Comparison of ENCODE assay signal across 2 cellular contexts in the genomic region with DNA sequence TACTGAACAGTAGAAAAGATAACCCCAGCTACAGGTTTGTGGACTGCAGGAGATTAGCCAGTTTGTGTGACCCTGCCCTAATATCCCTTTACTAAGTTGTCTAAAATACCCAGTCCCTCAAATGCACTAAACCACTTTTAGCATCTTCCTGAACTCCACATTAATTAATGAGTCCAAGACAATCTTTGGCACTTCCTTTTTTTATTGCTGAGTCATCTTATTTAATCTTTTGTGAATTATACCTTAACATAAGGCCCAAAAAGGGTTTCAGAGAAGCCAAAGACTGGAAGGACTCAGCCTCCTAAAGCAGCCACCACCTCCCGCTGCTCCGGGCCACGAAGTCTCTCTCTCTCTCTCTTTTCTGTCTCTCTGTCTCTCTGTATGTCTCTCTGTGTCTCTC.
A peak's percentile ranks its signal among the peaks of the same experiment; 100 is the strongest.
TF ChIP-seq lines count a peak whose summit lies in the region.

No MANE protein-coding gene starts in this region.

TF ChIP-seq in HepG2, 621 proteins besides CTCF, POLR2A, EP300 and RAD21:
- TF ChIP-seq MAFK (conservative IDR thresholded peaks at IDR 0.05 in 1 of 2, IDR thresholded peaks at IDR 0.05 in 1 of 2; ENCODE audit: low read length in 2 of 2) (peak; percentile 87 to 97), SALL1 (CRISPR knock-in tag; IDR thresholded peaks at IDR 0.05) (no peak), ZNF878 (CRISPR knock-in tag; IDR thresholded peaks at IDR 0.05) (no peak), ZNF543 (CRISPR knock-in tag; IDR thresholded peaks at IDR 0.05) (no peak), MAFF (IDR thresholded peaks at IDR 0.05; ENCODE audit: low read depth, low read length) (peak; percentile 94), ZNF891 (CRISPR knock-in tag; IDR thresholded peaks at IDR 0.05) (no peak)
- TF ChIP-seq, protein P1, sequence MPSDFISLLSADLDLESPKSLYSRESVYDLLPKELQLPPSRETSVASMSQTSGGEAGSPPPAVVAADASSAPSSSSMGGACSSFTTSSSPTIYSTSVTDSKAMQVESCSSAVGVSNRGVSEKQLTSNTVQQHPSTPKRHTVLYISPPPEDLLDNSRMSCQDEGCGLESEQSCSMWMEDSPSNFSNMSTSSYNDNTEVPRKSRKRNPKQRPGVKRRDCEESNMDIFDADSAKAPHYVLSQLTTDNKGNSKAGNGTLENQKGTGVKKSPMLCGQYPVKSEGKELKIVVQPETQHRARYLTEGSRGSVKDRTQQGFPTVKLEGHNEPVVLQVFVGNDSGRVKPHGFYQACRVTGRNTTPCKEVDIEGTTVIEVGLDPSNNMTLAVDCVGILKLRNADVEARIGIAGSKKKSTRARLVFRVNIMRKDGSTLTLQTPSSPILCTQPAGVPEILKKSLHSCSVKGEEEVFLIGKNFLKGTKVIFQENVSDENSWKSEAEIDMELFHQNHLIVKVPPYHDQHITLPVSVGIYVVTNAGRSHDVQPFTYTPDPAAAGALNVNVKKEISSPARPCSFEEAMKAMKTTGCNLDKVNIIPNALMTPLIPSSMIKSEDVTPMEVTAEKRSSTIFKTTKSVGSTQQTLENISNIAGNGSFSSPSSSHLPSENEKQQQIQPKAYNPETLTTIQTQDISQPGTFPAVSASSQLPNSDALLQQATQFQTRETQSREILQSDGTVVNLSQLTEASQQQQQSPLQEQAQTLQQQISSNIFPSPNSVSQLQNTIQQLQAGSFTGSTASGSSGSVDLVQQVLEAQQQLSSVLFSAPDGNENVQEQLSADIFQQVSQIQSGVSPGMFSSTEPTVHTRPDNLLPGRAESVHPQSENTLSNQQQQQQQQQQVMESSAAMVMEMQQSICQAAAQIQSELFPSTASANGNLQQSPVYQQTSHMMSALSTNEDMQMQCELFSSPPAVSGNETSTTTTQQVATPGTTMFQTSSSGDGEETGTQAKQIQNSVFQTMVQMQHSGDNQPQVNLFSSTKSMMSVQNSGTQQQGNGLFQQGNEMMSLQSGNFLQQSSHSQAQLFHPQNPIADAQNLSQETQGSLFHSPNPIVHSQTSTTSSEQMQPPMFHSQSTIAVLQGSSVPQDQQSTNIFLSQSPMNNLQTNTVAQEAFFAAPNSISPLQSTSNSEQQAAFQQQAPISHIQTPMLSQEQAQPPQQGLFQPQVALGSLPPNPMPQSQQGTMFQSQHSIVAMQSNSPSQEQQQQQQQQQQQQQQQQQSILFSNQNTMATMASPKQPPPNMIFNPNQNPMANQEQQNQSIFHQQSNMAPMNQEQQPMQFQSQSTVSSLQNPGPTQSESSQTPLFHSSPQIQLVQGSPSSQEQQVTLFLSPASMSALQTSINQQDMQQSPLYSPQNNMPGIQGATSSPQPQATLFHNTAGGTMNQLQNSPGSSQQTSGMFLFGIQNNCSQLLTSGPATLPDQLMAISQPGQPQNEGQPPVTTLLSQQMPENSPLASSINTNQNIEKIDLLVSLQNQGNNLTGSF (CRISPR knock-in tag; IDR thresholded peaks at IDR 0.05), result no peak
- TF ChIP-seq, protein P2, sequence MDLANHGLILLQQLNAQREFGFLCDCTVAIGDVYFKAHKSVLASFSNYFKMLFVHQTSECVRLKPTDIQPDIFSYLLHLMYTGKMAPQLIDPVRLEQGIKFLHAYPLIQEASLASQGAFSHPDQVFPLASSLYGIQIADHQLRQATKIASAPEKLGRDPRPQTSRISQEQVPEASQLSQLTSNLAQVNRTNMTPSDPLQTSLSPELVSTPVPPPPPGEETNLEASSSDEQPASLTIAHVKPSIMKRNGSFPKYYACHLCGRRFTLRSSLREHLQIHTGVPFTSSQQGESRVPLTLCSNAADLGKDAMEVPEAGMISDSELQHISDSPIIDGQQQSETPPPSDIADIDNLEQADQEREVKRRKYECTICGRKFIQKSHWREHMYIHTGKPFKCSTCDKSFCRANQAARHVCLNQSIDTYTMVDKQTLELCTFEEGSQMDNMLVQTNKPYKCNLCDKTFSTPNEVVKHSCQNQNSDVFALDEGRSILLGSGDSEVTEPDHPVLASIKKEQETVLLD (CRISPR knock-in tag; IDR thresholded peaks at IDR 0.05; ENCODE audit: low read depth), result no peak

TF ChIP-seq in K562, 482 proteins besides CTCF, POLR2A, EP300 and RAD21:
- TF ChIP-seq C11orf30 (IDR thresholded peaks at IDR 0.05; ENCODE audit: low read depth) (peak; percentile 94), SRSF7 (optimal IDR thresholded peaks at IDR 0.05; ENCODE audit: low read depth, low read length) (no peak), TBP (optimal IDR thresholded peaks at IDR 0.05; ENCODE audit: low read depth, low read length) (no peak), ZNF316 (IDR thresholded peaks at IDR 0.05) (peak; percentile 97), NCOA1 (IDR thresholded peaks at IDR 0.05; ENCODE audit: low read depth) (no peak), BACH1 (tag; IDR thresholded peaks at IDR 0.05) (peak; percentile 46; the same call in 1 of the 2 replicates), SPI1 (IDR thresholded peaks at IDR 0.05; ENCODE audit: borderline replicate concordance, low read depth, low read length) (peak; percentile 90), ZNF263 (CRISPR knock-in tag; IDR thresholded peaks at IDR 0.05; ENCODE audit: borderline replicate concordance) (no peak), TCF7L2 (IDR thresholded peaks at IDR 0.05; ENCODE audit: low read depth, low read length) (no peak), MAFF (IDR thresholded peaks at IDR 0.05; ENCODE audit: low read length) (peak; percentile 99), NFE2 (IDR thresholded peaks at IDR 0.05; ENCODE audit: low read depth) (peak; percentile 77), MAFG (tag; conservative IDR thresholded peaks at IDR 0.05) (peak; percentile 97), ELF4 (CRISPR knock-in tag; IDR thresholded peaks at IDR 0.05) (no peak), JUND (IDR thresholded peaks at IDR 0.05; ENCODE audit: borderline replicate concordance, low read depth, low read length) (no peak), JUND (tag; IDR thresholded peaks at IDR 0.05; ENCODE audit: borderline replicate concordance, low read depth, low read length) (no peak), ZNF354B (CRISPR knock-in tag; IDR thresholded peaks at IDR 0.05) (no peak), NFE2L1 (tag; IDR thresholded peaks at IDR 0.05; ENCODE audit: borderline replicate concordance, low read depth) (peak; percentile 64; the same call in 1 of the 2 replicates), ZBTB8A (IDR thresholded peaks at IDR 0.05; ENCODE audit: partially characterized antibody) (no peak), MAFK (IDR thresholded peaks at IDR 0.05; ENCODE audit: low read length) (peak; percentile 99), ILK (tag; IDR thresholded peaks at IDR 0.05; ENCODE audit: borderline replicate concordance, low read depth) (no peak), BRCA1 (IDR thresholded peaks at IDR 0.05) (no peak), BRCA1 (CRISPR knock-in tag; IDR thresholded peaks at IDR 0.05) (no peak)
- TF ChIP-seq, protein P3, sequence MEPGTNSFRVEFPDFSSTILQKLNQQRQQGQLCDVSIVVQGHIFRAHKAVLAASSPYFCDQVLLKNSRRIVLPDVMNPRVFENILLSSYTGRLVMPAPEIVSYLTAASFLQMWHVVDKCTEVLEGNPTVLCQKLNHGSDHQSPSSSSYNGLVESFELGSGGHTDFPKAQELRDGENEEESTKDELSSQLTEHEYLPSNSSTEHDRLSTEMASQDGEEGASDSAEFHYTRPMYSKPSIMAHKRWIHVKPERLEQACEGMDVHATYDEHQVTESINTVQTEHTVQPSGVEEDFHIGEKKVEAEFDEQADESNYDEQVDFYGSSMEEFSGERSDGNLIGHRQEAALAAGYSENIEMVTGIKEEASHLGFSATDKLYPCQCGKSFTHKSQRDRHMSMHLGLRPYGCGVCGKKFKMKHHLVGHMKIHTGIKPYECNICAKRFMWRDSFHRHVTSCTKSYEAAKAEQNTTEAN (CRISPR knock-in tag; IDR thresholded peaks at IDR 0.05), result no peak
- TF ChIP-seq, protein P4, sequence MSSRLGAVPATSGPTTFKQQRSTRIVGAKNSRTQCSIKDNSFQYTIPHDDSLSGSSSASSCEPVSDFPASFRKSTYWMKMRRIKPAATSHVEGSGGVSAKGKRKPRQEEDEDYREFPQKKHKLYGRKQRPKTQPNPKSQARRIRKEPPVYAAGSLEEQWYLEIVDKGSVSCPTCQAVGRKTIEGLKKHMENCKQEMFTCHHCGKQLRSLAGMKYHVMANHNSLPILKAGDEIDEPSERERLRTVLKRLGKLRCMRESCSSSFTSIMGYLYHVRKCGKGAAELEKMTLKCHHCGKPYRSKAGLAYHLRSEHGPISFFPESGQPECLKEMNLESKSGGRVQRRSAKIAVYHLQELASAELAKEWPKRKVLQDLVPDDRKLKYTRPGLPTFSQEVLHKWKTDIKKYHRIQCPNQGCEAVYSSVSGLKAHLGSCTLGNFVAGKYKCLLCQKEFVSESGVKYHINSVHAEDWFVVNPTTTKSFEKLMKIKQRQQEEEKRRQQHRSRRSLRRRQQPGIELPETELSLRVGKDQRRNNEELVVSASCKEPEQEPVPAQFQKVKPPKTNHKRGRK (tag; IDR thresholded peaks at IDR 0.05), result no peak
- TF ChIP-seq, protein P5, sequence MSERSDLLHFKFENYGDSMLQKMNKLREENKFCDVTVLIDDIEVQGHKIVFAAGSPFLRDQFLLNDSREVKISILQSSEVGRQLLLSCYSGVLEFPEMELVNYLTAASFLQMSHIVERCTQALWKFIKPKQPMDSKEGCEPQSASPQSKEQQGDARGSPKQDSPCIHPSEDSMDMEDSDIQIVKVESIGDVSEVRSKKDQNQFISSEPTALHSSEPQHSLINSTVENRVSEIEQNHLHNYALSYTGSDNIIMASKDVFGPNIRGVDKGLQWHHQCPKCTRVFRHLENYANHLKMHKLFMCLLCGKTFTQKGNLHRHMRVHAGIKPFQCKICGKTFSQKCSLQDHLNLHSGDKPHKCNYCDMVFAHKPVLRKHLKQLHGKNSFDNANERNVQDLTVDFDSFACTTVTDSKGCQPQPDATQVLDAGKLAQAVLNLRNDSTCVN (CRISPR knock-in tag; IDR thresholded peaks at IDR 0.05), result no peak
- TF ChIP-seq, protein P6, sequence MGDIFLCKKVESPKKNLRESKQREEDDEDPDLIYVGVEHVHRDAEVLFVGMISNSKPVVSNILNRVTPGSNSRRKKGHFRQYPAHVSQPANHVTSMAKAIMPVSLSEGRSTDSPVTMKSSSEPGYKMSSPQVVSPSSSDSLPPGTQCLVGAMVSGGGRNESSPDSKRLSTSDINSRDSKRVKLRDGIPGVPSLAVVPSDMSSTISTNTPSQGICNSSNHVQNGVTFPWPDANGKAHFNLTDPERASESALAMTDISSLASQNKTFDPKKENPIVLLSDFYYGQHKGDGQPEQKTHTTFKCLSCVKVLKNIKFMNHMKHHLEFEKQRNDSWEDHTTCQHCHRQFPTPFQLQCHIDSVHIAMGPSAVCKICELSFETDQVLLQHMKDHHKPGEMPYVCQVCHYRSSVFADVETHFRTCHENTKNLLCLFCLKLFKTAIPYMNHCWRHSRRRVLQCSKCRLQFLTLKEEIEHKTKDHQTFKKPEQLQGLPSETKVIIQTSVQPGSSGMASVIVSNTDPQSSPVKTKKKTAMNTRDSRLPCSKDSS (IDR thresholded peaks at IDR 0.05; ENCODE audit: low read depth, partially characterized antibody), result no peak
- TF ChIP-seq, protein P7, sequence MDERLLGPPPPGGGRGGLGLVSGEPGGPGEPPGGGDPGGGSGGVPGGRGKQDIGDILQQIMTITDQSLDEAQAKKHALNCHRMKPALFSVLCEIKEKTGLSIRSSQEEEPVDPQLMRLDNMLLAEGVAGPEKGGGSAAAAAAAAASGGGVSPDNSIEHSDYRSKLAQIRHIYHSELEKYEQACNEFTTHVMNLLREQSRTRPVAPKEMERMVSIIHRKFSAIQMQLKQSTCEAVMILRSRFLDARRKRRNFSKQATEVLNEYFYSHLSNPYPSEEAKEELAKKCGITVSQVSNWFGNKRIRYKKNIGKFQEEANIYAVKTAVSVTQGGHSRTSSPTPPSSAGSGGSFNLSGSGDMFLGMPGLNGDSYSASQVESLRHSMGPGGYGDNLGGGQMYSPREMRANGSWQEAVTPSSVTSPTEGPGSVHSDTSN (CRISPR knock-in tag; IDR thresholded peaks at IDR 0.05; ENCODE audit: low read depth), result no peak
- TF ChIP-seq, protein P7 (tag; conservative IDR thresholded peaks at IDR 0.05; ENCODE audit: low read depth), result 0 out of 2 replicates have a peak, but pooled peaks have one; percentile 9
TF ChIP-seq in K562: peak in this region for 10.
